8 cellular contexts compared by ENCODE assay signal in genomic region chr18:36809590-36810381, GRCh38. TPM values are rescaled to one million over a fixed set of nuclear protein-coding genes. Genes with fewer than 3 reads are reported as not detected.
A peak's percentile ranks its signal among the peaks of the same experiment; 100 is the strongest.
DNase-seq lines count a peak whose midpoint lies in the region; FAIRE-seq and TF ChIP-seq lines count a peak whose summit lies in the region.

No MANE protein-coding gene starts in this region.

- no peaks in the 10 kb centered on the region for H3K27me3 ChIP-seq in parathyroid adenoma (ENCODE audit: control insufficient read depth, insufficient read depth, low read length)

- H3K4me2 ChIP-seq in parathyroid adenoma (ENCODE audit: low read length) = no peak overlapping the region

- H3K9me3 Mint-ChIP-seq in activated naive CD4-positive, alpha-beta T cell treated with anti-CD3 and anti-CD28 coated beads for 36 hours = no peaks in the 10 kb centered on the region

- no peaks in the 10 kb centered on the region for H3K9me3 ChIP-seq in parathyroid adenoma (ENCODE audit: control insufficient read depth, low read length)

- no peaks in the 10 kb centered on the region for H3K36me3 ChIP-seq in parathyroid adenoma (ENCODE audit: control insufficient read depth, insufficient read depth, low read length)

- H3K4me1 ChIP-seq in parathyroid adenoma = no peaks in the 10 kb centered on the region

- H3K27me3 Mint-ChIP-seq in activated naive CD4-positive, alpha-beta T cell treated with anti-CD3 and anti-CD28 coated beads for 36 hours (ENCODE audit: low read depth) = no peaks in the 10 kb centered on the region

- H3K27ac ChIP-seq in parathyroid adenoma = no peak overlapping the region

- peaks cover 10% of the 10 kb centered on the region for H3K4me1 Mint-ChIP-seq in activated naive CD4-positive, alpha-beta T cell treated with anti-CD3 and anti-CD28 coated beads for 36 hours (ENCODE audit: low read depth)

- no peak overlapping the region for H2AFZ ChIP-seq in parathyroid adenoma

- H3K36me3 Mint-ChIP-seq in activated naive CD4-positive, alpha-beta T cell treated with anti-CD3 and anti-CD28 coated beads for 36 hours (ENCODE audit: low read depth) = peaks cover 21% of the 10 kb centered on the region

- H3K79me2 ChIP-seq in parathyroid adenoma = no peaks in the 10 kb centered on the region

- no peak overlapping the region for H3K4me3 ChIP-seq in Jurkat, Clone E6-1 (ENCODE audit: low read length)
- H3K4me3 ChIP-seq in parathyroid adenoma (ENCODE audit: low read depth, low read length) = no peak overlapping the region

- H3K4me3 Mint-ChIP-seq in activated naive CD4-positive, alpha-beta T cell treated with anti-CD3 and anti-CD28 coated beads for 36 hours = no peak overlapping the region

- CTCF ChIA-PET in activated naive CD4-positive, alpha-beta T cell treated with anti-CD3 and anti-CD28 coated beads for 36 hours (lab: Charles Lee) = interaction anchor here (0.7 to 6.6 kb wide), 10 partner anchors 10 to 822 kb away, joined by 3 to 55 read pairs (median 3); no protein-coding TSS in a partner anchor

- TF ChIP-seq CTCF in parathyroid adenoma (IDR thresholded peaks at IDR 0.05) = peak; percentile 83

- no peak for TF ChIP-seq POLR2A in H54 (IDR thresholded peaks at IDR 0.05; ENCODE audit: low read depth, low read length)

- no peak overlapping the region for H3K9ac ChIP-seq in parathyroid adenoma

- H3K27ac Mint-ChIP-seq in activated naive CD4-positive, alpha-beta T cell treated with anti-CD3 and anti-CD28 coated beads for 36 hours = no peak overlapping the region

- FAIRE-seq in H54 (lab: Jason Lieb, UNC) = peak; percentile 73
- peak; percentile 28 for FAIRE-seq in frontal cortex (lab: Jason Lieb, UNC)

- intact Hi-C loops in activated naive CD4-positive, alpha-beta T cell treated with anti-CD3 and anti-CD28 coated beads for 36 hours (cut with micrococcal nuclease) = loop anchor here (1.0 to 10.0 kb wide), 3 partner anchors 121 to 715 kb away; partner anchors contain the start of gene FHOD3

- peak; percentile 28 for DNase-seq in activated naive CD4-positive, alpha-beta T cell treated with anti-CD3 and anti-CD28 coated beads for 36 hours
- DNase-seq in activated naive CD4-positive, alpha-beta T cell treated with anti-CD3 and anti-CD28 coated beads, Interleukin-2, amount 50 U/mL, for 16 hours = no peak
- no peak for DNase-seq in H54 (ENCODE audit: insufficient read length, low spot score)
- peak; percentile 62 for DNase-seq in Jurkat, Clone E6-1 (ENCODE audit: low read depth, low spot score)
- DNase-seq in NOMO-1 treated with dmso at 0.1 percent for 144 hours (lab: John Stamatoyannopoulos, UW; ENCODE audit: unreplicated experiment) = peak; percentile 34
- peak; percentile 28 for DNase-seq in activated T-cell treated with anti-CD3 and anti-CD28 coated beads, Interleukin-2, amount 50 U/mL, for 48 hours
- peak in 1 of 2 donors; percentile 61 for DNase-seq in frontal cortex (ENCODE audit: low spot score in 2 of 2)

RNA-seq across cellular contexts. Expression of gene TPGS2, which starts 19.0 kb away (rescaled TPM):
- total RNA-seq in activated naive CD4-positive, alpha-beta T cell treated with anti-CD3 and anti-CD28 coated beads for 36 hours = 10 to 100 TPM; 71.5 to 73.4 TPM
- polyA plus RNA-seq in Jurkat, Clone E6-1 (2012; ENCODE audit: insufficient read depth, insufficient read length) = 231 TPM
- 93.8 TPM for total RNA-seq in frontal cortex

RNA-seq across cellular contexts. Expression of gene KIAA1328, which starts 19.1 kb away (rescaled TPM):
- total RNA-seq in activated naive CD4-positive, alpha-beta T cell treated with anti-CD3 and anti-CD28 coated beads for 36 hours = 1 to 10 TPM; 7.2 to 7.8 TPM
- 4.1 TPM for polyA plus RNA-seq in Jurkat, Clone E6-1 (2012; ENCODE audit: insufficient read depth, insufficient read length)
- total RNA-seq in frontal cortex = 20.4 TPM

Comparison
In these comparisons a context has a peak if more than half of its experiments do, and no peak if none do; other contexts are left out.
1. DNase-seq: peak in activated naive CD4-positive, alpha-beta T cell treated with anti-CD3 and anti-CD28 coated beads for 36 hours (single experiment), Jurkat, Clone E6-1 (single experiment), NOMO-1 treated with dmso at 0.1 percent for 144 hours (single experiment) and activated T-cell treated with anti-CD3 and anti-CD28 coated beads, Interleukin-2, amount 50 U/mL, for 48 hours (2 of 2); none in activated naive CD4-positive, alpha-beta T cell treated with anti-CD3 and anti-CD28 coated beads, Interleukin-2, amount 50 U/mL, for 16 hours (single experiment) and H54 (single experiment).